In genomic region chr20:37526839-37527637, GRCh38 we compare ENCODE assay signal across 8 cellular contexts. TPM values are rescaled to one million over a fixed set of nuclear protein-coding genes. Genes with fewer than 3 reads are reported as not detected.
DNase-seq lines count a peak whose midpoint lies in the region; ATAC-seq lines count a peak whose summit lies in the region.

No MANE protein-coding gene starts in this region.

- H3K27ac Mint-ChIP-seq in CD4-positive, alpha-beta memory T cell: peak overlapping the region; percentile 98 to 100 (median 99)
- peak overlapping the region; percentile 96 to 100 for H3K27ac Mint-ChIP-seq in activated naive CD4-positive, alpha-beta T cell treated with anti-CD3 and anti-CD28 coated beads, Interleukin-2, amount 50 U/mL, for 72 hours

- H3K36me3 Mint-ChIP-seq in CD4-positive, alpha-beta memory T cell: peaks cover 0 to 12% of the 10 kb centered on the region in 2 donors
- H3K36me3 Mint-ChIP-seq in activated naive CD4-positive, alpha-beta T cell treated with anti-CD3 and anti-CD28 coated beads, Interleukin-2, amount 50 U/mL, for 72 hours: no peaks in the 10 kb centered on the region

- POLR2A ChIA-PET in CD4-positive, alpha-beta memory T cell (lab: Charles Lee; ENCODE audit: partially characterized antibody): interaction anchor here (1.0 to 3.0 kb wide), 7 partner anchors 16 to 506 kb away, joined by 3 to 12 read pairs (median 4); partner anchors contain the start of genes MANBAL, MROH8, RPN2 and RPRD1B

- H3K27me3 Mint-ChIP-seq in CD4-positive, alpha-beta memory T cell: no peaks in the 10 kb centered on the region

- H3K36me3 ChIP-seq in CD4-positive, alpha-beta memory T cell (ENCODE audit: insufficient read depth, low read length): no peaks in the 10 kb centered on the region

- H3K4me3 Mint-ChIP-seq in CD4-positive, alpha-beta memory T cell: peak overlapping the region; percentile 86 to 96 (median 90)

- peak; percentile 11 for ATAC-seq in HG03432 (IDR thresholded peaks at IDR 0.05; ENCODE audit: unreplicated experiment)
- no peak for ATAC-seq in activated naive CD4-positive, alpha-beta T cell treated with anti-CD3 and anti-CD28 coated beads, Interleukin-2, amount 50 U/mL, for 72 hours
- ATAC-seq in right cardiac atrium: peak; percentile 61 to 66
- no peak for ATAC-seq in GM21515 (IDR thresholded peaks at IDR 0.05; ENCODE audit: unreplicated experiment)

- CTCF ChIA-PET in CD4-positive, alpha-beta memory T cell (lab: Charles Lee; ENCODE audit: partially characterized antibody): interaction anchor here (1.3 to 10.1 kb wide), 2 partner anchors 325 to 333 kb away, joined by 4 to 180 read pairs; no protein-coding TSS in a partner anchor

- H3K9me3 ChIP-seq in CD4-positive, alpha-beta memory T cell (ENCODE audit: control insufficient read depth in 1 of 2, low read length in 2 of 2): no peaks in the 10 kb centered on the region
- H3K9me3 ChIP-seq in right cardiac atrium (ENCODE audit: control insufficient read depth, low read length): no peaks in the 10 kb centered on the region

- DNase-seq in CD4-positive, alpha-beta memory T cell: peak in 1 of 5 donors; percentile 40
- no peak for DNase-seq in activated naive CD4-positive, alpha-beta T cell treated with anti-CD3 and anti-CD28 coated beads, Interleukin-2, amount 50 U/mL, for 72 hours (ENCODE audit: low spot score in 2 of 2)
- DNase-seq in right cardiac atrium (peak in 1 of 3 donors; percentile 60), skeletal muscle cell (ENCODE audit: low read depth) (no peak), NCI-H524 treated with DMSO at 0.1 percent for 48 hours (lab: John Stamatoyannopoulos, UW) (no peak)
- no peak for DNase-seq in activated CD4-positive, alpha-beta T cell treated with anti-CD3 and anti-CD28 coated beads, Interleukin-2, amount 50 U/mL, for 1 hour

- peaks cover 32 to 61% (median 49%) of the 10 kb centered on the region in 4 donors for H3K4me1 Mint-ChIP-seq in CD4-positive, alpha-beta memory T cell

- peak overlapping the region; percentile 99 for H3K27ac ChIP-seq in CD4-positive, alpha-beta memory T cell (ENCODE audit: low read depth, low read length)
- peak overlapping the region; percentile 94 for H3K27ac ChIP-seq in right cardiac atrium (ENCODE audit: low read length)

- under 1% methylated on average over 28 of the region's 28 CpGs for WGBS in right cardiac atrium

- peaks cover 37% of the 10 kb centered on the region for H3K4me1 ChIP-seq in CD4-positive, alpha-beta memory T cell (ENCODE audit: insufficient read depth, low read length)
- H3K4me1 ChIP-seq in right cardiac atrium (ENCODE audit: control insufficient read depth, insufficient read depth, low read length): peaks cover 27% of the 10 kb centered on the region

- H3K4me3 ChIP-seq in CD4-positive, alpha-beta memory T cell (ENCODE audit: low read length in 2 of 2): peak overlapping the region; percentile 90 to 100
- H3K4me3 ChIP-seq in right cardiac atrium (ENCODE audit: low read length) (peak overlapping the region; percentile 84), skeletal muscle cell (ENCODE audit: low read depth, low read length) (peak overlapping the region; percentile 86)

- intact Hi-C loops in CD4-positive, alpha-beta memory T cell (cut with micrococcal nuclease): loop anchor here (1.0 to 5.0 kb wide), 5 partner anchors 165 to 430 kb away; partner anchors contain the start of genes CTNNBL1, MANBAL and RBL1
- intact Hi-C loops in right cardiac atrium (cut with DNase I): loop anchor here in 2 of 4 donors (5.0 to 10.0 kb wide), 2 partner anchors 142 to 245 kb away; no protein-coding TSS in a partner anchor

- H3K9me3 Mint-ChIP-seq in CD4-positive, alpha-beta memory T cell: peaks cover 0 to 2% (median 0%) of the 10 kb centered on the region in 8 donors
- H3K9me3 Mint-ChIP-seq in activated naive CD4-positive, alpha-beta T cell treated with anti-CD3 and anti-CD28 coated beads, Interleukin-2, amount 50 U/mL, for 72 hours: no peaks in the 10 kb centered on the region

- H3K27me3 ChIP-seq in CD4-positive, alpha-beta memory T cell (ENCODE audit: insufficient read depth, low read length): no peaks in the 10 kb centered on the region
- no peaks in the 10 kb centered on the region for H3K27me3 ChIP-seq in right cardiac atrium (ENCODE audit: control insufficient read depth, insufficient read depth)

RNA-seq across cellular contexts. Expression of gene BLCAP, which starts 0.6 kb away (rescaled TPM):
- 10 to 100 TPM; 81.7 to 87.5 TPM for total RNA-seq in CD4-positive, alpha-beta memory T cell
- 10 to 100 TPM; 63.7 to 97.4 TPM for polyA plus RNA-seq in CD4-positive, alpha-beta memory T cell
- 10 to 100 TPM; 21.0 to 36.2 TPM for total RNA-seq in activated naive CD4-positive, alpha-beta T cell treated with anti-CD3 and anti-CD28 coated beads, Interleukin-2, amount 50 U/mL, for 72 hours
- total RNA-seq in right cardiac atrium: 100 to 1,000 TPM in 1 of 4 donors, 10 to 100 TPM in 3; 87.4 to 103 (median 93.3) TPM
- 97.9 TPM for polyA plus RNA-seq in right cardiac atrium

RNA-seq across cellular contexts. Expression of gene NNAT, which starts 6.0 kb away (rescaled TPM):
- total RNA-seq in CD4-positive, alpha-beta memory T cell: not detected
- not detected for polyA plus RNA-seq in CD4-positive, alpha-beta memory T cell
- total RNA-seq in activated naive CD4-positive, alpha-beta T cell treated with anti-CD3 and anti-CD28 coated beads, Interleukin-2, amount 50 U/mL, for 72 hours: 1 to 10 TPM in 1 of 2 donors, under 1 TPM in 1; 0.93 to 2.1 TPM
- 1 to 10 TPM in 1 of 4 donors, under 1 TPM in 2, not detected in 1; 0.60 to 1.1 (median 0.82) TPM for total RNA-seq in right cardiac atrium
- polyA plus RNA-seq in right cardiac atrium: 1.2 TPM

Comparison
In these comparisons a context has a peak if more than half of its experiments do, and no peak if none do; other contexts are left out.
1. ATAC-seq: peak in HG03432 (single experiment) and right cardiac atrium (2 of 2); none in activated naive CD4-positive, alpha-beta T cell treated with anti-CD3 and anti-CD28 coated beads, Interleukin-2, amount 50 U/mL, for 72 hours (0 of 2) and GM21515 (single experiment).
2. Peak in every context shown above with its lines, with median percentiles within 50 percentile points of each other: H3K4me3 ChIP-seq.